ENCODE assay signal across 16 cellular contexts in the genomic region with DNA sequence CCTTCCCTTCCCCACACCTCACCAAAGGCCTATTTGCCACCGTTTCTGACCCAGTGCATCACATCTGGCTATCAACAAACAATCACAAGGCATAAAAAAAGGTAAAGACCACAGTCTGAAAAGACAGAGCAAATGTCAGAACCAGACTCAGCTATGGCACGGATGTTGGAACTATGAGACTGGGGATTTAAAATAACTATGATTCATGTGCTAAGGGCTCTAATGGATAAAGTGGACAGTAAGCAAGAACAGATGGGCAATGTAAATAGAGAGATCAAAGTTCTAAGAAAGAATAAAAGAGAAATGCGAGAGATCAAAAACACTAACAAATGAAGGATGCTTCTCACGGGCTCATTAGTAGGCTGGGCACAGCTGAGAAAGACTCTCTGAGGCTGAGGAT.
DNase-seq lines count a peak whose midpoint lies in the region; ATAC-seq and TF ChIP-seq lines count a peak whose summit lies in the region.
"Had no signal": no experiment of that assay in that cellular context is flagged by ENCODE, and none has a peak within 500 bp of the region (broad histone marks: within the 10 kb centered on the region; RNA-seq: fewer than 3 reads in every experiment).

No MANE protein-coding gene starts in this region.

- no peak overlapping the region for H4K5ac ChIP-seq in IMR-90 (ENCODE audit: low read depth, low read length)

- H3K14ac ChIP-seq in IMR-90 (replicated peaks; ENCODE audit: low read depth, low read length) = no peak overlapping the region

- H3K27ac ChIP-seq in IMR-90 (ENCODE audit: insufficient read depth, low read length) = no peak overlapping the region
- H3K27ac ChIP-seq: A549, C4-2B, HL-60 had no signal

- H3K56ac ChIP-seq in IMR-90 (ENCODE audit: extremely low read depth, insufficient read depth, low read length) = no peak overlapping the region

- no peak overlapping the region for H2BK5ac ChIP-seq in IMR-90 (ENCODE audit: low read depth, low read length, poor library complexity, severe bottlenecking)

- in situ Hi-C loops in IMR-90 (cut with MboI; ENCODE audit: low sequenced_read_pairs) = loop anchor here (25.0 kb wide), 1 partner anchor 98 kb away; no protein-coding TSS in a partner anchor

- CTCF ChIA-PET in IMR-90 (lab: Yijun Ruan, JAX) = interaction anchor here (1.0 to 3.3 kb wide), 2 partner anchors 206 to 299 kb away, joined by 3 to 14 read pairs; no protein-coding TSS in a partner anchor

- TF ChIP-seq POLR2A in IMR-90 (IDR thresholded peaks at IDR 0.05; ENCODE audit: low read depth, low read length) = no peak

- H3K9me3 ChIP-seq in IMR-90 (ENCODE audit: control insufficient read depth, insufficient read depth, low read length) (no peaks in the 10 kb centered on the region), adipocyte (ENCODE audit: control insufficient read depth, low read length) (no peaks in the 10 kb centered on the region)
- H3K9me3 ChIP-seq: A549, BE2C had no signal

- H3K36me3 ChIP-seq in IMR-90 (ENCODE audit: control insufficient read depth, insufficient read depth, low read length) (no peaks in the 10 kb centered on the region), adipocyte (ENCODE audit: control insufficient read depth, insufficient read depth, low read length, severe bottlenecking) (no peaks in the 10 kb centered on the region)
- H3K36me3 ChIP-seq: BE2C had no signal

- H4K91ac ChIP-seq in IMR-90 (ENCODE audit: insufficient read depth, low read depth, low read length) = no peak overlapping the region

- BruUV-seq in IMR-90 (replicated peaks; lab: Mats Ljungman, UMichigan) = no TSS peak

- DNase-seq in IMR-90 = peak; percentile 3
- DNase-seq in adipocyte (ENCODE audit: low read depth) = peak; percentile 33
- peak; percentile 64 for DNase-seq in fibroblast of peridontal ligament (ENCODE audit: extremely low read depth)
- no peak for DNase-seq in NCI-H1417 (lab: John Stamatoyannopoulos, UW)
- DNase-seq: BE2C; CD4-positive, alpha-beta memory T cell; COR-L47; DMS153; H9 had no signal

- no peak overlapping the region for H2AK5ac ChIP-seq in IMR-90 (ENCODE audit: low read depth, low read length)

- H2AFZ ChIP-seq in IMR-90 (replicated peaks; ENCODE audit: low read length, poor library complexity) = no peak overlapping the region
- H2AFZ ChIP-seq: GM23338 had no signal

- H2BK15ac ChIP-seq in IMR-90 (ENCODE audit: low read depth, low read length) = no peak overlapping the region

- TF ChIP-seq RAD21 in IMR-90 (IDR thresholded peaks at IDR 0.05; ENCODE audit: low read length) = no peak

- H4K8ac ChIP-seq in IMR-90 (ENCODE audit: low read depth in 2 of 2, low read length in 2 of 2) = no peak overlapping the region

- H2BK20ac ChIP-seq in IMR-90 (ENCODE audit: low read depth, low read length) = no peak overlapping the region

- dilution Hi-C loops in IMR-90 (cut with HindIII; ENCODE audit: low sequenced_read_pairs, unreplicated experiment) = no loop called here

- no peak overlapping the region for H3K4ac ChIP-seq in IMR-90 (ENCODE audit: low read depth, low read length)

- POLR2A ChIA-PET in IMR-90 (lab: Charles Lee; ENCODE audit: unreplicated experiment) = interaction anchor here (0.9 kb wide), 1 partner anchor 141 kb away, joined by 3 read pairs; no protein-coding TSS in a partner anchor

- no peak overlapping the region for H3K4me2 ChIP-seq in IMR-90 (ENCODE audit: low read depth, low read length)
- H3K4me2 ChIP-seq: A549, GM23338 had no signal

- H4K20me1 ChIP-seq in IMR-90 (ENCODE audit: insufficient read depth, low read length) = no peaks in the 10 kb centered on the region

- no peak overlapping the region for H3K18ac ChIP-seq in IMR-90 (ENCODE audit: low read depth, low read length)

- intact Hi-C loops in IMR-90 (cut with micrococcal nuclease) = loop anchor here (5.0 to 10.0 kb wide), 5 partner anchors 137 to 1931 kb away; no protein-coding TSS in a partner anchor

- no peak for ATAC-seq in IMR-90 (ENCODE audit: low read depth)
- ATAC-seq in HG03457 (IDR thresholded peaks at IDR 0.05; ENCODE audit: unreplicated experiment) = no peak
- no peak for ATAC-seq in GM21381 (IDR thresholded peaks at IDR 0.05; ENCODE audit: unreplicated experiment)
- ATAC-seq: A549, GM23338, K562 had no signal

- H3K79me1 ChIP-seq in IMR-90 (ENCODE audit: low read depth in 1 of 2, low read length in 2 of 2) = no peaks in the 10 kb centered on the region

- H3K27me3 ChIP-seq in IMR-90 (ENCODE audit: control insufficient read depth, insufficient read depth, low read length) = peaks cover 19% of the 10 kb centered on the region
- H3K27me3 ChIP-seq in adipocyte (replicated peaks; ENCODE audit: control insufficient read depth, insufficient read depth, low read length) = peaks cover 16% of the 10 kb centered on the region
- H3K27me3 ChIP-seq: BE2C had no signal

- H3K23ac ChIP-seq in IMR-90 (ENCODE audit: low read depth, low read length) = no peak overlapping the region; the same call in 1 of the 2 replicates

- WGBS in IMR-90 (ENCODE audit: extremely low coverage in 2 of 2, insufficient read length in 1 of 2), 2 experiments = no CpG with 5 or more reads among the region's 4 CpGs

- H3K4me1 ChIP-seq in IMR-90 (ENCODE audit: control insufficient read depth, insufficient read depth, low read length) (no peaks in the 10 kb centered on the region), adipocyte (ENCODE audit: control insufficient read depth, insufficient read depth, low read length) (peaks cover 7% of the 10 kb centered on the region)
- H3K4me1 ChIP-seq: A549 had no signal

- no peak overlapping the region for H3K9ac ChIP-seq in IMR-90 (ENCODE audit: low read depth, low read length)
- H3K9ac ChIP-seq in adipocyte (ENCODE audit: low read length) = no peak overlapping the region

- H2BK120ac ChIP-seq in IMR-90 (ENCODE audit: low read depth, low read length) = no peak overlapping the region

- H2AK9ac ChIP-seq in IMR-90 (replicated peaks; ENCODE audit: low read depth, low read length, poor library complexity) = no peak overlapping the region

- TF ChIP-seq CTCF in IMR-90 (conservative IDR thresholded peaks at IDR 0.05; ENCODE audit: low read depth, low read length) = no peak

- H3K4me3 ChIP-seq in IMR-90 (ENCODE audit: insufficient read depth, low read depth, low read length) (no peak overlapping the region), adipocyte (ENCODE audit: low read length) (no peak overlapping the region)
- H3K4me3 ChIP-seq: A549, GM23338, K562 had no signal

- H3K9me1 ChIP-seq in IMR-90 (ENCODE audit: insufficient read depth, low read length) = no peaks in the 10 kb centered on the region

TF ChIP-seq in IMR-90, 13 proteins besides CTCF, POLR2A, EP300 and RAD21:
- no peak for TF ChIP-seq BHLHE40 (IDR thresholded peaks at IDR 0.05; ENCODE audit: low read depth, low read length)
- TF ChIP-seq, protein P1, sequence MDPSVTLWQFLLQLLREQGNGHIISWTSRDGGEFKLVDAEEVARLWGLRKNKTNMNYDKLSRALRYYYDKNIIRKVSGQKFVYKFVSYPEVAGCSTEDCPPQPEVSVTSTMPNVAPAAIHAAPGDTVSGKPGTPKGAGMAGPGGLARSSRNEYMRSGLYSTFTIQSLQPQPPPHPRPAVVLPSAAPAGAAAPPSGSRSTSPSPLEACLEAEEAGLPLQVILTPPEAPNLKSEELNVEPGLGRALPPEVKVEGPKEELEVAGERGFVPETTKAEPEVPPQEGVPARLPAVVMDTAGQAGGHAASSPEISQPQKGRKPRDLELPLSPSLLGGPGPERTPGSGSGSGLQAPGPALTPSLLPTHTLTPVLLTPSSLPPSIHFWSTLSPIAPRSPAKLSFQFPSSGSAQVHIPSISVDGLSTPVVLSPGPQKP (IDR thresholded peaks at IDR 0.05; ENCODE audit: borderline replicate concordance, low read depth, low read length) = no peak
- no peak for TF ChIP-seq CHD1 (IDR thresholded peaks at IDR 0.05; ENCODE audit: low read depth, low read length)
- no peak for TF ChIP-seq FOS (IDR thresholded peaks at IDR 0.05; ENCODE audit: low read depth, low read length)
- no peak for TF ChIP-seq NFE2L2 (IDR thresholded peaks at IDR 0.05; ENCODE audit: low read depth, low read length)
- no peak for TF ChIP-seq MAFK (IDR thresholded peaks at IDR 0.05; ENCODE audit: low read depth, low read length)
- TF ChIP-seq RCOR1 (IDR thresholded peaks at IDR 0.05; ENCODE audit: insufficient replicate concordance, low read length) = no peak
- TF ChIP-seq, protein P2, sequence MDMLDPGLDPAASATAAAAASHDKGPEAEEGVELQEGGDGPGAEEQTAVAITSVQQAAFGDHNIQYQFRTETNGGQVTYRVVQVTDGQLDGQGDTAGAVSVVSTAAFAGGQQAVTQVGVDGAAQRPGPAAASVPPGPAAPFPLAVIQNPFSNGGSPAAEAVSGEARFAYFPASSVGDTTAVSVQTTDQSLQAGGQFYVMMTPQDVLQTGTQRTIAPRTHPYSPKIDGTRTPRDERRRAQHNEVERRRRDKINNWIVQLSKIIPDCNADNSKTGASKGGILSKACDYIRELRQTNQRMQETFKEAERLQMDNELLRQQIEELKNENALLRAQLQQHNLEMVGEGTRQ (IDR thresholded peaks at IDR 0.05; ENCODE audit: low read depth, low read length) = no peak
- no peak for TF ChIP-seq CEBPB (IDR thresholded peaks at IDR 0.05; ENCODE audit: low read depth, low read length)
- TF ChIP-seq SMC3 (IDR thresholded peaks at IDR 0.05; ENCODE audit: low read depth, low read length) = no peak
- no peak for TF ChIP-seq MAZ (IDR thresholded peaks at IDR 0.05; ENCODE audit: borderline replicate concordance, low read depth, low read length)

Comparison
In these comparisons a context has a peak if more than half of its experiments do, and no peak if none do; other contexts are left out.
1. DNase-seq: peak in IMR-90 (single experiment), adipocyte (single experiment) and fibroblast of peridontal ligament (single experiment); none in NCI-H1417 (0 of 3).